8 cellular contexts compared by ENCODE assay signal in genomic region chr2:19900536-19901200, GRCh38. TPM values are rescaled to one million over a fixed set of nuclear protein-coding genes. Genes with fewer than 3 reads are reported as not detected.
A peak's percentile ranks its signal among the peaks of the same experiment; 100 is the strongest.
DNase-seq lines count a peak whose midpoint lies in the region; ATAC-seq and TF ChIP-seq lines count a peak whose summit lies in the region.

No MANE protein-coding gene starts in this region.

- H3K36me3 ChIP-seq in DOHH2 (ENCODE audit: control insufficient read depth, low read length), result peaks cover 36% of the 10 kb centered on the region
- peaks cover 7% of the 10 kb centered on the region for H3K36me3 ChIP-seq in WERI-Rb-1

- H3K4me3 ChIP-seq in DOHH2 (ENCODE audit: low read length), result peak overlapping the region; percentile 92
- peak overlapping the region; percentile 91 for H3K4me3 ChIP-seq in WERI-Rb-1 (ENCODE audit: low read depth, low read length)
- H3K4me3 ChIP-seq in epithelial cell of esophagus (ENCODE audit: low read length), result peak overlapping the region; percentile 93

- no peaks in the 10 kb centered on the region; the same call in 1 of the 2 replicates for H3K27me3 ChIP-seq in DOHH2 (ENCODE audit: control insufficient read depth, low read length)
- H3K27me3 ChIP-seq in WERI-Rb-1 (ENCODE audit: insufficient read depth, low read depth, severe bottlenecking), result no peaks in the 10 kb centered on the region

- H3K4me1 Mint-ChIP-seq in natural killer cell, result peaks cover 29 to 43% of the 10 kb centered on the region in 2 donors

- H3K9me3 ChIP-seq in DOHH2 (ENCODE audit: control insufficient read depth, insufficient read depth, low read length) (no peaks in the 10 kb centered on the region), WERI-Rb-1 (ENCODE audit: severe bottlenecking) (no peaks in the 10 kb centered on the region)

- H3K79me2 ChIP-seq in DOHH2 (ENCODE audit: control insufficient read depth, low read length), result peaks cover 60% of the 10 kb centered on the region

- intact Hi-C loops in natural killer cell (cut with micrococcal nuclease), result loop anchor here (1.0 to 5.0 kb wide), 9 partner anchors 92 to 1340 kb away; partner anchors contain the start of genes LAPTM4A, PUM2, RDH14 and RHOB

- peak; percentile 4 for ATAC-seq in HG02840 (IDR thresholded peaks at IDR 0.05; ENCODE audit: low FRiP score, unreplicated experiment)
- ATAC-seq in natural killer cell, result peak in 1 of 3 donors; percentile 6

- no peaks in the 10 kb centered on the region for H3K36me3 Mint-ChIP-seq in natural killer cell

- H3K9me2 ChIP-seq in DOHH2 (replicated peaks; ENCODE audit: control insufficient read depth, low read length), result no peaks in the 10 kb centered on the region

- peaks cover 2% of the 10 kb centered on the region; the same call in 1 of the 2 replicates for H3F3A ChIP-seq in DOHH2 (ENCODE audit: control insufficient read depth, insufficient read depth)

- peak overlapping the region; percentile 86 for H3K4me2 ChIP-seq in DOHH2 (ENCODE audit: low read length)

- no peaks in the 10 kb centered on the region for H3K9me3 Mint-ChIP-seq in natural killer cell

- peaks cover 4 to 19% of the 10 kb centered on the region in 2 donors for H3K27me3 Mint-ChIP-seq in natural killer cell (ENCODE audit: low read depth in 2 of 2)

- peak overlapping the region; percentile 94 to 97 for H3K27ac Mint-ChIP-seq in natural killer cell

- H3K4me1 ChIP-seq in DOHH2 (ENCODE audit: control insufficient read depth, low read length), result peaks cover 31% of the 10 kb centered on the region

- peak overlapping the region; percentile 95 for H3K4me3 Mint-ChIP-seq in natural killer cell

- TF ChIP-seq CTCF in DOHH2 (IDR thresholded peaks at IDR 0.05; ENCODE audit: low read depth, low read length, poor library complexity, severe bottlenecking), result no peak
- TF ChIP-seq CTCF in WERI-Rb-1 (IDR thresholded peaks at IDR 0.05; ENCODE audit: low read depth, low read length), result no peak
- TF ChIP-seq CTCF in epithelial cell of esophagus (IDR thresholded peaks at IDR 0.05; ENCODE audit: insufficient read depth, low read depth, low read length, missing control alignments), result no peak
- no peak for TF ChIP-seq CTCF in natural killer cell (IDR thresholded peaks at IDR 0.05)

- DNase-seq in WERI-Rb-1, result no peak
- DNase-seq in epithelial cell of esophagus (ENCODE audit: low read depth), result peak; percentile 41
- no peak for DNase-seq in natural killer cell
- no peak for DNase-seq in H4 (ENCODE audit: low spot score)
- DNase-seq in hepatic stellate cell (ENCODE audit: low spot score), result no peak
- no peak for DNase-seq in GDM1 (lab: John Stamatoyannopoulos, UW)

- H3K27ac ChIP-seq in DOHH2 (ENCODE audit: low read depth, low read length) (peak overlapping the region; percentile 82), WERI-Rb-1 (peak overlapping the region; percentile 95)

- peaks cover 9% of the 10 kb centered on the region; the same call in 1 of the 2 replicates for H4K20me1 ChIP-seq in DOHH2 (ENCODE audit: control insufficient read depth, insufficient read depth, low read depth, low read length)

RNA-seq across cellular contexts. Expression of gene TTC32, which starts 1.1 kb away (rescaled TPM):
- total RNA-seq in natural killer cell, result 10 to 100 TPM; 30.4 to 45.3 (median 37.2) TPM
- total RNA-seq in H4 (2014; rRNA removed; shearing (Covaris generic)), result 2.0 and 3.5 TPM in 2 replicates
